Comparison of ENCODE assay signal across 17 cellular contexts in the genomic region with DNA sequence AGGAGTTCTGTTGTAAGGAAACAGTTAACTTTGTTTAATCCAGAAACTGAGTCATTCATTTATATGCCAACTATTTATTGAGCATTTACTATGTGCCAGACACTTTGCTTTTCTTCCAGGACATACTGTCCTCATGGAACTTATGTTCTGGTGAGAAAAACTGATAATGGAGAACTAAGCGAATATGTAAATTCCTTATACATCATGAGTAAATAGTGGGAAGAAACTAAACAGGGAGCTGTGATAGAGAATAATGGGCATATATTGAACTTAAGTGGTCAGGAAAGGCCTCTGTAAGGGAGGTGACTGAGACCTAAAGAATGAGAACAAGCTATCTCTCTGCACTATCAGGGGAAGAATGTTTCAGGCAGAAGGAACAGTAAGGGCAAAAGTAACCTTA.
"Had no signal": no experiment of that assay in that cellular context is flagged by ENCODE, and none has a peak within 500 bp of the region (broad histone marks: within the 10 kb centered on the region; RNA-seq: fewer than 3 reads in every experiment).

No MANE protein-coding gene starts in this region.

- H3K27ac ChIP-seq: hepatocyte, neutrophil, ovary had no signal

- H3K4me2 ChIP-seq: hepatocyte, smooth muscle cell had no signal

- H3K27me3 ChIP-seq: hepatocyte, neutrophil, ovary had no signal

- H2AFZ ChIP-seq: hepatocyte had no signal

- H3K9me3 ChIP-seq: mucosa of descending colon, neutrophil, ovary had no signal

- H3K36me3 ChIP-seq: neutrophil, ovary had no signal

- DNase-seq: effector CD4-positive, alpha-beta T cell; endodermal cell; foreskin melanocyte; head of caudate nucleus; islet precursor cell; mammary epithelial cell; mucosa of descending colon; naive thymus-derived CD8-positive, alpha-beta T cell; ovary; stimulated activated CD4-positive, alpha-beta T cell treated with anti-CD3 and anti-CD28 coated beads, Interleukin-2, amount 100 ng/mL, for 48 hours; stimulated activated naive CD4-positive, alpha-beta T cell treated with Interleukin-2 at 50 U/mL for 16 hours had no signal

- ATAC-seq: left lobe of liver; mucosa of descending colon; naive thymus-derived CD8-positive, alpha-beta T cell; right cardiac atrium had no signal

- H3K4me3 ChIP-seq: coronary artery, hepatocyte, mucosa of descending colon, ovary, smooth muscle cell had no signal
